24 cellular contexts compared by ENCODE assay signal in the genomic region with DNA sequence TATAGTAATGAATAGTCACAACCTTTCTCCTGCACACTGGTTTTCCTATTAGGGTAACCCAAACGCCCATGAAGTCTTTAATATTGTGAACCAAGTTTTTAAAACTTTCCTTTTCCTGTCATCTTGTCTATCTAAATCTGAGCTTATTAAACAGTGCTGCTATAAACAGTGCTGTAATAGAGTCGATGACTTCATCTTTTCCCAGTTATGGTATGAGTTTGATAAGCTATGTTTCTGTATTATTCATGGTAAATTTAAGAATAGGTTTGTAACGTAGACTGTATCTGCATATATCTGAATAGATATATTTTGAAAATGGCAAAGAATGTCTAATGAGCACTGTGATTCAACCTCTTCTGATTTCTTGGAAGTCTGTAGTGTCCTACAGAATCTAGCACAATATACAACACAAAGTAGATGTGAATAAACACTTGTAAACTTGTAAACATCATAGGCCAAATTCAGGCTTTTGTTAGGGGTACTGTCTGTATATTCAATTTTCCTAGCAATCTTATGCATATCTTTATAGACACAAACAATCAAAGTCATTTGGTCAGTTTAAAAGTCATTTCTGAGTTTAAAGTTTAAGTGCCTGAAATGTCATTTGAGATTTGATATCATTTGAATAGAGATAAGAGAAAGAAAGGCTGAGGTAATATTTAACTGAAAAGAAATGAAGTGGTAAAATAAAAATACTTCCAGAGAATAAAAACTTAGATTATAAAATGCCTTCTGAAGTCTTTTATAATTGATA.
"Had no signal": no experiment of that assay in that cellular context is flagged by ENCODE, and none has a peak within 500 bp of the region (broad histone marks: within the 10 kb centered on the region; RNA-seq: fewer than 3 reads in every experiment).

No MANE protein-coding gene starts in this region.

- H3K27ac ChIP-seq: cardiac muscle cell, heart right ventricle, left ventricle myocardium inferior, neutrophil, parathyroid adenoma, thoracic aorta had no signal

- H2AFZ ChIP-seq: parathyroid adenoma had no signal

- H3K9me3 ChIP-seq: heart right ventricle, left ventricle myocardium inferior, neutrophil, thoracic aorta had no signal

- H3K27me3 Mint-ChIP-seq: activated naive CD8-positive, alpha-beta T cell treated with anti-CD3 and anti-CD28 coated beads, Interleukin-2, amount 50 U/mL, for 24 hours had no signal

- H3K4me3 Mint-ChIP-seq: activated naive CD8-positive, alpha-beta T cell treated with anti-CD3 and anti-CD28 coated beads, Interleukin-2, amount 50 U/mL, for 24 hours; nephron; T-helper 1 cell treated with Interleukin-12 subunit alpha and Interleukin-12 subunit beta and Interleukin-4 antibody, amounts not matched to agents 30 μg/mL and 1 μg/mL, for 36 hours; WTC11 had no signal

- H3K9ac ChIP-seq: parathyroid adenoma had no signal

- H3K4me1 Mint-ChIP-seq: activated naive CD8-positive, alpha-beta T cell treated with anti-CD3 and anti-CD28 coated beads, Interleukin-2, amount 50 U/mL, for 24 hours had no signal

- DNase-seq: activated CD4-positive, alpha-beta T cell treated with anti-CD3 and anti-CD28 coated beads, Interleukin-2, amount 50 U/mL, for 48 hours; activated effector memory CD4-positive, alpha-beta T cell treated with anti-CD3 and anti-CD28 coated beads, Interleukin-2, amount 50 U/mL, for 16 hours; activated naive CD4-positive, alpha-beta T cell treated with anti-CD3 and anti-CD28 coated beads, Interleukin-2, amount 50 U/mL, for 16 hours; activated naive CD8-positive, alpha-beta T cell treated with anti-CD3 and anti-CD28 coated beads, Interleukin-2, amount 50 U/mL, for 24 hours; activated T-cell treated with anti-CD3 and anti-CD28 coated beads, Interleukin-2, amount 50 U/mL, for 48 hours; dermis blood vessel endothelial cell; effector CD8-positive, alpha-beta T cell; erythroblast; foreskin fibroblast; heart right ventricle; left ventricle myocardium inferior; midbrain; stimulated activated CD4-positive, alpha-beta T cell treated with anti-CD3 and anti-CD28 coated beads, Interleukin-2, amount 100 ng/mL, for 48 hours; stimulated activated CD8-positive, alpha-beta memory T cell treated with anti-CD3 and anti-CD28 coated beads, Interleukin-4, amount 100 ng/mL, for 48 hours; stimulated activated naive CD4-positive, alpha-beta T cell; T1000 had no signal

- H3K36me3 Mint-ChIP-seq: WTC11 had no signal

- H3K36me3 ChIP-seq: cardiac muscle cell, heart right ventricle, left ventricle myocardium inferior, neutrophil, thoracic aorta had no signal

- H3K79me2 ChIP-seq: parathyroid adenoma had no signal

- H3K27me3 ChIP-seq: cardiac muscle cell, heart right ventricle, neutrophil had no signal

- ATAC-seq: activated naive CD8-positive, alpha-beta T cell treated with anti-CD3 and anti-CD28 coated beads, Interleukin-2, amount 50 U/mL, for 24 hours; heart right ventricle; sciatic nerve; WTC11 had no signal

- H3K9me3 Mint-ChIP-seq: activated naive CD8-positive, alpha-beta T cell treated with anti-CD3 and anti-CD28 coated beads, Interleukin-2, amount 50 U/mL, for 24 hours; nephron; T-helper 1 cell treated with Interleukin-12 subunit alpha and Interleukin-12 subunit beta and Interleukin-4 antibody, amounts not matched to agents 30 μg/mL and 1 μg/mL, for 36 hours had no signal

- H3K27ac Mint-ChIP-seq: activated naive CD8-positive, alpha-beta T cell treated with anti-CD3 and anti-CD28 coated beads, Interleukin-2, amount 50 U/mL, for 24 hours; nephron; T-helper 1 cell treated with Interleukin-12 subunit alpha and Interleukin-12 subunit beta and Interleukin-4 antibody, amounts not matched to agents 30 μg/mL and 1 μg/mL, for 36 hours; WTC11 had no signal

- H3K4me3 ChIP-seq: cardiac muscle cell, heart right ventricle, left ventricle myocardium inferior, thoracic aorta had no signal
